Comparison of ENCODE assay signal across 2 cellular contexts in genomic region chr10:73817826-73818225, GRCh38.
TF ChIP-seq lines count a peak whose summit lies in the region.

No MANE protein-coding gene starts in this region.

TF ChIP-seq in IMR-90, 13 proteins besides CTCF, POLR2A, EP300 and RAD21:
- TF ChIP-seq FOS (IDR thresholded peaks at IDR 0.05; ENCODE audit: low read depth, low read length): no peak
- no peak for TF ChIP-seq ELK1 (IDR thresholded peaks at IDR 0.05; ENCODE audit: borderline replicate concordance, low read depth, low read length)
- no peak for TF ChIP-seq NFE2L2 (IDR thresholded peaks at IDR 0.05; ENCODE audit: low read depth, low read length)
- TF ChIP-seq SMC3 (IDR thresholded peaks at IDR 0.05; ENCODE audit: low read depth, low read length): no peak
- no peak for TF ChIP-seq BHLHE40 (IDR thresholded peaks at IDR 0.05; ENCODE audit: low read depth, low read length)
- no peak for TF ChIP-seq USF2 (IDR thresholded peaks at IDR 0.05; ENCODE audit: low read depth, low read length)
- TF ChIP-seq MXI1 (IDR thresholded peaks at IDR 0.05; ENCODE audit: borderline replicate concordance, low read depth, low read length): no peak
- TF ChIP-seq MAZ (IDR thresholded peaks at IDR 0.05; ENCODE audit: borderline replicate concordance, low read depth, low read length): no peak
- no peak for TF ChIP-seq RFX5 (IDR thresholded peaks at IDR 0.05; ENCODE audit: low read depth, low read length)
- no peak for TF ChIP-seq CHD1 (IDR thresholded peaks at IDR 0.05; ENCODE audit: low read depth, low read length)
- no peak for TF ChIP-seq CEBPB (IDR thresholded peaks at IDR 0.05; ENCODE audit: low read depth, low read length)
- no peak for TF ChIP-seq RCOR1 (IDR thresholded peaks at IDR 0.05; ENCODE audit: insufficient replicate concordance, low read length)
- TF ChIP-seq MAFK (IDR thresholded peaks at IDR 0.05; ENCODE audit: low read depth, low read length): no peak

TF ChIP-seq in GM12891, 5 proteins besides CTCF, POLR2A, EP300 and RAD21:
- no peak for TF ChIP-seq PAX5 (IDR thresholded peaks at IDR 0.05; ENCODE audit: insufficient read depth, low read length, severe bottlenecking)
- no peak for TF ChIP-seq POLR2AphosphoS5 (IDR thresholded peaks at IDR 0.05; ENCODE audit: low read depth, low read length)
- no peak for TF ChIP-seq TAF1 (IDR thresholded peaks at IDR 0.05; ENCODE audit: low read depth, low read length)
- no peak for TF ChIP-seq POU2F2 (IDR thresholded peaks at IDR 0.05; ENCODE audit: low read depth, low read length)
- TF ChIP-seq SPI1 (IDR thresholded peaks at IDR 0.05; ENCODE audit: low read depth, low read length): no peak
